Comparison of ENCODE assay signal across 22 cellular contexts in genomic region chr17:57486416-57486815, GRCh38.
DNase-seq lines count a peak whose midpoint lies in the region; ATAC-seq and TF ChIP-seq lines count a peak whose summit lies in the region.
"Had no signal": no experiment of that assay in that cellular context is flagged by ENCODE, and none has a peak within 500 bp of the region (broad histone marks: within the 10 kb centered on the region; RNA-seq: fewer than 3 reads in every experiment).

No MANE protein-coding gene starts in this region.

- no peaks in the 10 kb centered on the region for H3K9me3 ChIP-seq in gastrocnemius medialis
- H3K9me3 ChIP-seq: neutrophil had no signal

- in situ Hi-C loops in gastrocnemius medialis (cut with MboI; ENCODE audit: low sequenced_read_pairs in 4 of 4) = no loop called here

- peaks cover 4% of the 10 kb centered on the region for H3K36me3 Mint-ChIP-seq in activated T-helper 17 cell treated with anti-CD3 and anti-CD28 coated beads, Interleukin-2, amount 50 U/mL, for 72 hours (ENCODE audit: low read depth)

- peak overlapping the region; percentile 12 for H3K27ac Mint-ChIP-seq in activated T-helper 17 cell treated with anti-CD3 and anti-CD28 coated beads, Interleukin-2, amount 50 U/mL, for 72 hours
- H3K27ac Mint-ChIP-seq: activated CD8-positive, alpha-beta T cell treated with anti-CD3 and anti-CD28 coated beads, Interleukin-2, amount 10 ng/mL, durations not matched to agents 7 days and 5 days; activated naive CD8-positive, alpha-beta T cell treated with anti-CD3 and anti-CD28 coated beads, Interleukin-2, amount 50 U/mL, for 24 hours; T-cell had no signal

- H3K4me1 Mint-ChIP-seq in activated T-helper 17 cell treated with anti-CD3 and anti-CD28 coated beads, Interleukin-2, amount 50 U/mL, for 72 hours = peaks cover 45% of the 10 kb centered on the region

- ATAC-seq in activated T-helper 17 cell treated with anti-CD3 and anti-CD28 coated beads, Interleukin-2, amount 50 U/mL, for 72 hours (replicated peaks) = no peak
- no peak for ATAC-seq in gastrocnemius medialis
- no peak for ATAC-seq in HG03565 (IDR thresholded peaks at IDR 0.05; ENCODE audit: unreplicated experiment)
- ATAC-seq: activated CD8-positive, alpha-beta T cell treated with anti-CD3 and anti-CD28 coated beads, Interleukin-2, amount 10 ng/mL, durations not matched to agents 7 days and 5 days; activated naive CD8-positive, alpha-beta T cell treated with anti-CD3 and anti-CD28 coated beads, Interleukin-2, amount 50 U/mL, for 24 hours; K562; sciatic nerve; T-cell had no signal

- H3K4me3 ChIP-seq in HL-60 (replicated peaks; ENCODE audit: insufficient read depth, low read length) (no peak overlapping the region), gastrocnemius medialis (no peak overlapping the region)
- H3K4me3 ChIP-seq: cardiac muscle cell, K562 had no signal

- peak overlapping the region; percentile 43 for H3K27ac ChIP-seq in HL-60 (replicated peaks)
- peak overlapping the region; percentile 58 for H3K27ac ChIP-seq in layer of hippocampus (ENCODE audit: low read depth, low read length)
- H3K27ac ChIP-seq in gastrocnemius medialis = peak overlapping the region in 3 of 4 donors; percentile 26 to 41 (median 28)
- H3K27ac ChIP-seq: cardiac muscle cell, neutrophil, WERI-Rb-1 had no signal

- no peaks in the 10 kb centered on the region for H3K36me3 ChIP-seq in gastrocnemius medialis
- H3K36me3 ChIP-seq: cardiac muscle cell, neutrophil had no signal

- no peak for DNase-seq in HL-60 (ENCODE audit: low read depth in 1 of 2, low spot score in 1 of 2)
- DNase-seq in gastrocnemius medialis = no peak
- DNase-seq in AG08395 (ENCODE audit: low spot score) = no peak
- DNase-seq in occipital lobe (lab: John Stamatoyannopoulos, UW) = no peak
- DNase-seq: activated CD8-positive, alpha-beta T cell treated with anti-CD3 and anti-CD28 coated beads, Interleukin-2, amount 10 ng/mL, durations not matched to agents 7 days and 5 days; activated naive CD8-positive, alpha-beta T cell treated with anti-CD3 and anti-CD28 coated beads, Interleukin-2, amount 50 U/mL, for 24 hours; activated T-cell treated with anti-CD3 and anti-CD28 coated beads, Interleukin-2, amount 50 U/mL, for 48 hours; effector CD8-positive, alpha-beta T cell; HCEC 1CT; NCI-H1092 treated with DMSO at 0.1 percent for 48 hours; NCI-H2081 treated with DMSO at 0.1 percent for 48 hours; NCI-H524; stimulated activated CD4-positive, alpha-beta T cell treated with anti-CD3 and anti-CD28 coated beads, Interleukin-1b, Interleukin-23, amount 100 ng/mL, for 48 hours; T-cell; WERI-Rb-1 had no signal

- TF ChIP-seq CTCF in HL-60 (IDR thresholded peaks at IDR 0.05; ENCODE audit: insufficient read depth, low read length) (no peak), gastrocnemius medialis (IDR thresholded peaks at IDR 0.05 in 4 of 5, conservative IDR thresholded peaks at IDR 0.05 in 1 of 5) (no peak)

- peak overlapping the region; percentile 30 for H3K4me3 Mint-ChIP-seq in activated T-helper 17 cell treated with anti-CD3 and anti-CD28 coated beads, Interleukin-2, amount 50 U/mL, for 72 hours
- H3K4me3 Mint-ChIP-seq: activated CD8-positive, alpha-beta T cell treated with anti-CD3 and anti-CD28 coated beads, Interleukin-2, amount 10 ng/mL, durations not matched to agents 7 days and 5 days; activated naive CD8-positive, alpha-beta T cell treated with anti-CD3 and anti-CD28 coated beads, Interleukin-2, amount 50 U/mL, for 24 hours had no signal

- intact Hi-C loops in gastrocnemius medialis (cut with DNase I; ENCODE audit: low total_unique reads) = no loop called here

- no peaks in the 10 kb centered on the region for H3K27me3 Mint-ChIP-seq in activated T-helper 17 cell treated with anti-CD3 and anti-CD28 coated beads, Interleukin-2, amount 50 U/mL, for 72 hours
- H3K27me3 Mint-ChIP-seq: activated naive CD8-positive, alpha-beta T cell treated with anti-CD3 and anti-CD28 coated beads, Interleukin-2, amount 50 U/mL, for 24 hours; T-cell had no signal

- peaks cover 67 to 83% of the 10 kb centered on the region in 2 donors for H3K4me1 ChIP-seq in gastrocnemius medialis

- H3K27me3 ChIP-seq in HL-60 (ENCODE audit: insufficient read depth, poor library complexity, severe bottlenecking) (no peaks in the 10 kb centered on the region), layer of hippocampus (ENCODE audit: control insufficient read depth, insufficient read depth, low read length) (no peaks in the 10 kb centered on the region), gastrocnemius medialis (no peaks in the 10 kb centered on the region)
- H3K27me3 ChIP-seq: cardiac muscle cell, neutrophil had no signal

- H3K9me3 Mint-ChIP-seq in activated T-helper 17 cell treated with anti-CD3 and anti-CD28 coated beads, Interleukin-2, amount 50 U/mL, for 72 hours = no peaks in the 10 kb centered on the region
- H3K9me3 Mint-ChIP-seq: activated naive CD8-positive, alpha-beta T cell treated with anti-CD3 and anti-CD28 coated beads, Interleukin-2, amount 50 U/mL, for 24 hours; T-cell had no signal

- no peak for TF ChIP-seq POLR2A in gastrocnemius medialis (IDR thresholded peaks at IDR 0.05)
